In the genomic region with DNA sequence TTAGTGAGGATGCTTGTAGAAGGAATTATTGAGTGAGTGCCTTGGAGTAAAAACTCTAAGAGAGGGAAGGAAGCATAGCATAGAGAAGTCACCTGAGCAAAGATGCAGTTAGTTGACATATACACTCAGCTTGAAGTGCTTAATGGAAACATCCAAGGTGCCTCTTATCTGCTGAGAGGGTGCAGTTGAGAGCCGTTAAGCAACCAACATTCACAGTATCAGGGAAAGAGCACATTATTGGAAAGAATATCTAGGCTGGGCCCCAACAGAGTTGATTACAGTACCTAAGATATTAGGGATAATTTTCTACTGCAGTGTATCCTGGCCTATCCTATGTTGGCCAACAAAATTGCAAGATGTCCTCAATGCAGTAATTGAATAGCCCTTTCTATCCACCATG, we compare ENCODE assay signal across 28 cellular contexts.
"Had no signal": no experiment of that assay in that cellular context is flagged by ENCODE, and none has a peak within 500 bp of the region (broad histone marks: within the 10 kb centered on the region; RNA-seq: fewer than 3 reads in every experiment).

No MANE protein-coding gene starts in this region.

- ATAC-seq: activated CD4-positive, alpha-beta T cell treated with anti-CD3 and anti-CD28 coated beads for 36 hours; activated naive CD4-positive, alpha-beta T cell treated with anti-CD3 and anti-CD28 coated beads, Interleukin-2, amount 50 U/mL, for 72 hours; activated T-cell treated with anti-CD3 and anti-CD28 coated beads, Interleukin-2, amount 50 U/mL, for 72 hours; foreskin keratinocyte; heart left ventricle; left colon; pancreas; sciatic nerve; stimulated activated naive B cell treated with anti-CD40 and anti-IgM and Interleukin-4, amounts not matched to agents 10 μg/mL and 1 μg/mL and 100 μg/mL, for 72 hours had no signal

- DNase-seq: activated CD4-positive, alpha-beta T cell treated with anti-CD3 and anti-CD28 coated beads for 36 hours; activated CD4-positive, alpha-beta T cell treated with anti-CD3 and anti-CD28 coated beads, Interleukin-2, amount 50 U/mL, for 4 hours; activated CD4-positive, CD25-positive, alpha-beta regulatory T cell; activated naive CD4-positive, alpha-beta T cell; activated T-cell treated with anti-CD3 and anti-CD28 coated beads for 4 hours; activated T-cell treated with anti-CD3 and anti-CD28 coated beads, Interleukin-2, amount 50 U/mL, for 72 hours; dermis blood vessel endothelial cell; effector CD4-positive, alpha-beta T cell; foreskin keratinocyte; heart left ventricle; hypothalamus; immature natural killer cell; kidney; left colon; mammary epithelial cell; naive B cell; nephron progenitor cell; nucleus accumbens; pancreas; retina; stimulated activated CD4-positive, alpha-beta T cell treated with anti-CD3 and anti-CD28 coated beads, Interleukin-4, amount 100 ng/mL, for 4 hours; stimulated activated CD8-positive, alpha-beta memory T cell treated with anti-CD3 and anti-CD28 coated beads, Interleukin-4, amount 100 ng/mL, for 48 hours; stimulated activated naive B cell treated with anti-CD40 and anti-IgM and Interleukin-4, amounts not matched to agents 10 μg/mL and 1 μg/mL and 100 μg/mL, for 72 hours; stomach; thyroid gland; upper lobe of left lung had no signal
